17 cellular contexts compared by ENCODE assay signal in genomic region chr5:176737001-176737745, GRCh38.
DNase-seq lines count a peak whose midpoint lies in the region; ATAC-seq and TF ChIP-seq lines count a peak whose summit lies in the region.
"Had no signal": no experiment of that assay in that cellular context is flagged by ENCODE, and none has a peak within 500 bp of the region (broad histone marks: within the 10 kb centered on the region; RNA-seq: fewer than 3 reads in every experiment).

No MANE protein-coding gene starts in this region.

- peak; percentile 57 to 64 for DNase-seq in Caco-2
- peak; percentile 51 for DNase-seq in RWPE2 (ENCODE audit: low spot score)
- DNase-seq in head of caudate nucleus = peak in 27 of 42 donors; percentile 2 to 75 (median 29)
- DNase-seq in osteocyte (ENCODE audit: extremely low spot score, unreplicated experiment) = peak; percentile 75
- DNase-seq in activated T-helper 1 cell treated with anti-CD3 and anti-CD28 coated beads, Interleukin-12 subunit alpha, Interleukin-12 subunit beta, Interleukin-2, Interleukin-4 antibody, amounts not matched to agents 30 ng/mL and 10 ng/mL and 1 ng/mL, durations not matched to agents 14 hours and 24 hours and 36 hours (ENCODE audit: low spot score) = no peak
- no peak for DNase-seq in DMS53 (lab: John Stamatoyannopoulos, UW)
- DNase-seq in KG1 (lab: John Stamatoyannopoulos, UW) = no peak
- no peak for DNase-seq in stimulated activated naive CD8-positive, alpha-beta T cell treated with anti-CD3 and anti-CD28 coated beads, Interleukin-15, Interleukin-2, amounts not matched to agents 100 U/mL and 50 U/mL, for 24 hours
- DNase-seq: activated CD4-positive, alpha-beta T cell treated with anti-CD3 and anti-CD28 coated beads for 4 hours; activated T-cell treated with anti-CD3 and anti-CD28 coated beads, Interleukin-2, amount 50 U/mL, for 72 hours; NCI-H2227 treated with DMSO at 0.1 percent for 48 hours; Right ventricle myocardium superior; stimulated activated CD4-positive, alpha-beta T cell treated with anti-CD3 and anti-CD28 coated beads, Interleukin-4, amount 100 ng/mL, for 1 hour; T-helper 2 cell had no signal

- H3K9me3 ChIP-seq in Caco-2 = no peaks in the 10 kb centered on the region
- H3K9me3 ChIP-seq in RWPE2 (ENCODE audit: severe bottlenecking) = no peaks in the 10 kb centered on the region

- no peaks in the 10 kb centered on the region for H3K27me3 Mint-ChIP-seq in Caco-2 (ENCODE audit: insufficient read depth, unreplicated experiment)
- peaks cover 54% of the 10 kb centered on the region for H3K27me3 Mint-ChIP-seq in osteocyte (ENCODE audit: unreplicated experiment)
- peaks cover 38% of the 10 kb centered on the region for H3K27me3 Mint-ChIP-seq in activated T-helper 1 cell treated with anti-CD3 and anti-CD28 coated beads, Interleukin-12 subunit alpha, Interleukin-12 subunit beta, Interleukin-2, Interleukin-4 antibody, amounts not matched to agents 30 ng/mL and 10 ng/mL and 1 ng/mL, durations not matched to agents 14 hours and 24 hours and 36 hours (ENCODE audit: insufficient read depth)

- H3K4me1 Mint-ChIP-seq in Caco-2 (ENCODE audit: low read depth, unreplicated experiment) (no peaks in the 10 kb centered on the region), osteocyte (ENCODE audit: unreplicated experiment) (no peaks in the 10 kb centered on the region)
- peaks cover 7% of the 10 kb centered on the region for H3K4me1 Mint-ChIP-seq in activated T-helper 1 cell treated with anti-CD3 and anti-CD28 coated beads, Interleukin-12 subunit alpha, Interleukin-12 subunit beta, Interleukin-2, Interleukin-4 antibody, amounts not matched to agents 30 ng/mL and 10 ng/mL and 1 ng/mL, durations not matched to agents 14 hours and 24 hours and 36 hours (ENCODE audit: low read depth)

- POLR2A ChIA-PET in Caco-2 (lab: Charles Lee) = no interaction called here

- H3K36me3 Mint-ChIP-seq in Caco-2 (ENCODE audit: insufficient read depth, unreplicated experiment) (no peaks in the 10 kb centered on the region), osteocyte (ENCODE audit: unreplicated experiment) (no peaks in the 10 kb centered on the region)
- no peaks in the 10 kb centered on the region for H3K36me3 Mint-ChIP-seq in activated T-helper 1 cell treated with anti-CD3 and anti-CD28 coated beads, Interleukin-12 subunit alpha, Interleukin-12 subunit beta, Interleukin-2, Interleukin-4 antibody, amounts not matched to agents 30 ng/mL and 10 ng/mL and 1 ng/mL, durations not matched to agents 14 hours and 24 hours and 36 hours (ENCODE audit: low read depth)

- peak overlapping the region; percentile 13 for H3K4me3 Mint-ChIP-seq in Caco-2 (ENCODE audit: unreplicated experiment)
- H3K4me3 Mint-ChIP-seq in osteocyte (ENCODE audit: unreplicated experiment) = no peak overlapping the region
- H3K4me3 Mint-ChIP-seq in activated T-helper 1 cell treated with anti-CD3 and anti-CD28 coated beads, Interleukin-12 subunit alpha, Interleukin-12 subunit beta, Interleukin-2, Interleukin-4 antibody, amounts not matched to agents 30 ng/mL and 10 ng/mL and 1 ng/mL, durations not matched to agents 14 hours and 24 hours and 36 hours = no peak overlapping the region
- H3K4me3 Mint-ChIP-seq: activated T-cell treated with anti-CD3 and anti-CD28 coated beads, Interleukin-2, amount 50 U/mL, for 72 hours had no signal

- BruUV-seq in Caco-2 (replicated peaks; lab: Mats Ljungman, UMichigan) = no TSS peak

- intact Hi-C loops in Caco-2 (cut with micrococcal nuclease; ENCODE audit: unreplicated experiment) (no loop called here), head of caudate nucleus (cut with DNase I) (no loop called here)
- intact Hi-C loops in activated T-helper 1 cell treated with anti-CD3 and anti-CD28 coated beads, Interleukin-12 subunit alpha, Interleukin-12 subunit beta, Interleukin-2, Interleukin-4 antibody, amounts not matched to agents 30 ng/mL and 10 ng/mL and 1 ng/mL, durations not matched to agents 14 hours and 24 hours and 36 hours (cut with micrococcal nuclease) = no loop called here

- H3K36me3 ChIP-seq in Caco-2 (ENCODE audit: control insufficient read depth, insufficient read depth, low read length) (no peaks in the 10 kb centered on the region), RWPE2 (ENCODE audit: low read depth) (no peaks in the 10 kb centered on the region)
- H3K36me3 ChIP-seq: cardiac muscle cell had no signal

- CTCF ChIA-PET in Caco-2 (lab: Charles Lee) = interaction anchor here (0.6 to 1.4 kb wide), 3 partner anchors 25 to 79 kb away, joined by 3 to 7 read pairs (median 3); no protein-coding TSS in a partner anchor

- H3K27ac ChIP-seq in RWPE2 (ENCODE audit: poor library complexity, severe bottlenecking) = no peak overlapping the region
- H3K27ac ChIP-seq: cardiac muscle cell, HL-60, KMS-11 had no signal

- H3K9me3 Mint-ChIP-seq in Caco-2 (ENCODE audit: unreplicated experiment) (no peaks in the 10 kb centered on the region), osteocyte (ENCODE audit: unreplicated experiment) (no peaks in the 10 kb centered on the region)
- no peaks in the 10 kb centered on the region for H3K9me3 Mint-ChIP-seq in activated T-helper 1 cell treated with anti-CD3 and anti-CD28 coated beads, Interleukin-12 subunit alpha, Interleukin-12 subunit beta, Interleukin-2, Interleukin-4 antibody, amounts not matched to agents 30 ng/mL and 10 ng/mL and 1 ng/mL, durations not matched to agents 14 hours and 24 hours and 36 hours
- H3K9me3 Mint-ChIP-seq: activated T-cell treated with anti-CD3 and anti-CD28 coated beads, Interleukin-2, amount 50 U/mL, for 72 hours had no signal

- H3K27me3 ChIP-seq in Caco-2 (replicated peaks; ENCODE audit: control insufficient read depth, insufficient read depth, low read length) = no peaks in the 10 kb centered on the region
- H3K27me3 ChIP-seq in RWPE2 (ENCODE audit: insufficient read depth, poor library complexity, severe bottlenecking) = peaks cover 63% of the 10 kb centered on the region

- H3K4me1 ChIP-seq in Caco-2 (peaks cover 10% of the 10 kb centered on the region; the same call in 1 of the 2 replicates), RWPE2 (ENCODE audit: insufficient read depth, poor library complexity, severe bottlenecking) (no peaks in the 10 kb centered on the region)

- no peak overlapping the region for H3K27ac Mint-ChIP-seq in Caco-2 (ENCODE audit: unreplicated experiment)
- no peak overlapping the region for H3K27ac Mint-ChIP-seq in osteocyte (ENCODE audit: unreplicated experiment)
- no peak overlapping the region for H3K27ac Mint-ChIP-seq in activated T-helper 1 cell treated with anti-CD3 and anti-CD28 coated beads, Interleukin-12 subunit alpha, Interleukin-12 subunit beta, Interleukin-2, Interleukin-4 antibody, amounts not matched to agents 30 ng/mL and 10 ng/mL and 1 ng/mL, durations not matched to agents 14 hours and 24 hours and 36 hours
- H3K27ac Mint-ChIP-seq: activated T-cell treated with anti-CD3 and anti-CD28 coated beads, Interleukin-2, amount 50 U/mL, for 72 hours had no signal

- H3K4me3 ChIP-seq in Caco-2 (ENCODE audit: low read depth, low read length) (no peak overlapping the region), RWPE2 (ENCODE audit: severe bottlenecking) (no peak overlapping the region)
- H3K4me3 ChIP-seq: cardiac muscle cell had no signal

- TF ChIP-seq CTCF in Caco-2 (IDR thresholded peaks at IDR 0.05; ENCODE audit: insufficient read depth in 1 of 2, low read depth in 1 of 2, low read length in 1 of 2, severe bottlenecking in 1 of 2, unreplicated experiment in 1 of 2) = no peak
- no peak for TF ChIP-seq CTCF in RWPE2 (IDR thresholded peaks at IDR 0.05; ENCODE audit: poor library complexity, severe bottlenecking)
- no peak for TF ChIP-seq CTCF in osteocyte (IDR thresholded peaks at IDR 0.05)

- ATAC-seq in RWPE2 (ENCODE audit: low read depth) = no peak
- no peak for ATAC-seq in stimulated activated naive CD8-positive, alpha-beta T cell treated with anti-CD3 and anti-CD28 coated beads, Interleukin-15, Interleukin-2, amounts not matched to agents 100 U/mL and 50 U/mL, for 24 hours
- ATAC-seq: activated T-cell treated with anti-CD3 and anti-CD28 coated beads, Interleukin-2, amount 50 U/mL, for 72 hours had no signal

Comparison
In these comparisons a context has a peak if more than half of its experiments do, and no peak if none do; other contexts are left out.
1. DNase-seq: peak in Caco-2 (2 of 2), RWPE2 (single experiment), head of caudate nucleus (27 of 42) and osteocyte (single experiment); none in activated T-helper 1 cell treated with anti-CD3 and anti-CD28 coated beads, Interleukin-12 subunit alpha, Interleukin-12 subunit beta, Interleukin-2, Interleukin-4 antibody, amounts not matched to agents 30 ng/mL and 10 ng/mL and 1 ng/mL, durations not matched to agents 14 hours and 24 hours and 36 hours (single experiment), DMS53 (single experiment), KG1 (single experiment) and stimulated activated naive CD8-positive, alpha-beta T cell treated with anti-CD3 and anti-CD28 coated beads, Interleukin-15, Interleukin-2, amounts not matched to agents 100 U/mL and 50 U/mL, for 24 hours (single experiment).